ENCODE assay signal across 8 cellular contexts in genomic region chr3:107938128-107938527, GRCh38.
A peak's percentile ranks its signal among the peaks of the same experiment; 100 is the strongest.
DNase-seq lines count a peak whose midpoint lies in the region; ATAC-seq, FAIRE-seq and TF ChIP-seq lines count a peak whose summit lies in the region.

No MANE protein-coding gene starts in this region.

- no peaks in the 10 kb centered on the region for H3K79me2 ChIP-seq in OCI-LY1 (ENCODE audit: insufficient read depth, low read length)
- no peaks in the 10 kb centered on the region for H3K79me2 ChIP-seq in neural progenitor cell (ENCODE audit: low read depth)

- peak; percentile 28; the same call in 1 of the 2 replicates for TF ChIP-seq CTCF in 22Rv1 (IDR thresholded peaks at IDR 0.05)
- peak; percentile 57; the same call in 1 of the 2 replicates for TF ChIP-seq CTCF in OCI-LY1 (IDR thresholded peaks at IDR 0.05; ENCODE audit: low read length)
- peak; percentile 76 for TF ChIP-seq CTCF in epithelial cell of proximal tubule (conservative IDR thresholded peaks at IDR 0.05; ENCODE audit: low read depth, low read length)
- peak; percentile 60 for TF ChIP-seq CTCF in neural progenitor cell (IDR thresholded peaks at IDR 0.05)

- H3K27me3 Mint-ChIP-seq in neural progenitor cell (ENCODE audit: insufficient read depth, low read depth), result peaks cover 5% of the 10 kb centered on the region

- no peak for ATAC-seq in HG02981 (IDR thresholded peaks at IDR 0.05; ENCODE audit: unreplicated experiment)

- peaks cover 3% of the 10 kb centered on the region for H3K36me3 Mint-ChIP-seq in neural progenitor cell

- H3K4me3 Mint-ChIP-seq in neural progenitor cell, result no peak overlapping the region

- H3K4me1 ChIP-seq in OCI-LY1 (ENCODE audit: insufficient read depth, low read length, severe bottlenecking) (no peaks in the 10 kb centered on the region), neural progenitor cell (peaks cover 8% of the 10 kb centered on the region)

- H3F3A ChIP-seq in OCI-LY1 (ENCODE audit: insufficient read depth, low read length) (no peaks in the 10 kb centered on the region), neural progenitor cell (ENCODE audit: low read depth) (no peaks in the 10 kb centered on the region)

- H3K9me3 Mint-ChIP-seq in neural progenitor cell, result peaks cover 13% of the 10 kb centered on the region

- H4K20me1 ChIP-seq in OCI-LY1 (ENCODE audit: insufficient read depth, low read length), result no peaks in the 10 kb centered on the region
- no peaks in the 10 kb centered on the region for H4K20me1 ChIP-seq in neural progenitor cell (ENCODE audit: low read depth)

- no peaks in the 10 kb centered on the region for H3K9me2 ChIP-seq in OCI-LY1 (ENCODE audit: low read depth, low read length)

- no peak overlapping the region for H3K4me3 ChIP-seq in OCI-LY1 (ENCODE audit: low read depth, low read length, poor library complexity, severe bottlenecking)
- no peak overlapping the region for H3K4me3 ChIP-seq in epithelial cell of proximal tubule (ENCODE audit: low read depth, low read length)
- H3K4me3 ChIP-seq in neural progenitor cell, result no peak overlapping the region

- H3K9me3 ChIP-seq in OCI-LY1 (ENCODE audit: low read length) (no peaks in the 10 kb centered on the region), neural progenitor cell (ENCODE audit: low read depth) (no peaks in the 10 kb centered on the region)

- peaks cover 19% of the 10 kb centered on the region for H3K4me1 Mint-ChIP-seq in neural progenitor cell

- H3K27ac Mint-ChIP-seq in neural progenitor cell, result no peak overlapping the region

- FAIRE-seq in GM12891 (lab: Jason Lieb, UNC) (no peak), frontal cortex (lab: Jason Lieb, UNC) (no peak)

- H3K36me3 ChIP-seq in OCI-LY1 (ENCODE audit: insufficient read depth, low read length), result no peaks in the 10 kb centered on the region
- no peaks in the 10 kb centered on the region for H3K36me3 ChIP-seq in neural progenitor cell

- H3K27me3 ChIP-seq in OCI-LY1 (ENCODE audit: insufficient read depth, low read length) (no peaks in the 10 kb centered on the region), neural progenitor cell (no peaks in the 10 kb centered on the region)

- no peak overlapping the region for H3K9ac ChIP-seq in OCI-LY1 (ENCODE audit: low read length)
- H3K9ac ChIP-seq in neural progenitor cell, result no peak overlapping the region

- H3K4me2 ChIP-seq in OCI-LY1 (ENCODE audit: low read length) (no peak overlapping the region), neural progenitor cell (no peak overlapping the region)

- TF ChIP-seq POLR2A in GM12891 (IDR thresholded peaks at IDR 0.05; ENCODE audit: low read depth, low read length), result no peak

- H2AFZ ChIP-seq in OCI-LY1 (ENCODE audit: low read length) (no peak overlapping the region), neural progenitor cell (replicated peaks) (no peak overlapping the region)

- H3K27ac ChIP-seq in 22Rv1, result no peak overlapping the region
- no peak overlapping the region for H3K27ac ChIP-seq in OCI-LY1 (ENCODE audit: low read depth, low read length, poor library complexity, severe bottlenecking)
- no peak overlapping the region for H3K27ac ChIP-seq in neural progenitor cell

- DNase-seq in GM04504 (ENCODE audit: low read depth), result peak; percentile 58
- no peak for DNase-seq in epithelial cell of proximal tubule (ENCODE audit: low read depth)
- DNase-seq in neural progenitor cell (ENCODE audit: low spot score), result peak; percentile 53
- no peak for DNase-seq in GM12891 (ENCODE audit: insufficient read length, low spot score)
- DNase-seq in frontal cortex (ENCODE audit: low spot score in 2 of 2), result no peak

TF ChIP-seq in GM12891, 5 proteins besides CTCF, POLR2A, EP300 and RAD21:
- TF ChIP-seq TAF1 (IDR thresholded peaks at IDR 0.05; ENCODE audit: low read depth, low read length) (no peak), SPI1 (IDR thresholded peaks at IDR 0.05; ENCODE audit: low read depth, low read length) (no peak), PAX5 (IDR thresholded peaks at IDR 0.05; ENCODE audit: insufficient read depth, low read length, severe bottlenecking) (no peak), POU2F2 (IDR thresholded peaks at IDR 0.05; ENCODE audit: low read depth, low read length) (no peak), POLR2AphosphoS5 (IDR thresholded peaks at IDR 0.05; ENCODE audit: low read depth, low read length) (no peak)
TF ChIP-seq in GM12891: peak in this region for 0.

Comparison
In these comparisons a context has a peak if more than half of its experiments do, and no peak if none do; other contexts are left out.
1. DNase-seq: peak in GM04504 (single experiment) and neural progenitor cell (single experiment); none in epithelial cell of proximal tubule (single experiment), GM12891 (single experiment) and frontal cortex (0 of 2).
2. Peak in every context shown above with its lines, with median percentiles within 50 percentile points of each other: CTCF ChIP-seq.